In the genomic region with DNA sequence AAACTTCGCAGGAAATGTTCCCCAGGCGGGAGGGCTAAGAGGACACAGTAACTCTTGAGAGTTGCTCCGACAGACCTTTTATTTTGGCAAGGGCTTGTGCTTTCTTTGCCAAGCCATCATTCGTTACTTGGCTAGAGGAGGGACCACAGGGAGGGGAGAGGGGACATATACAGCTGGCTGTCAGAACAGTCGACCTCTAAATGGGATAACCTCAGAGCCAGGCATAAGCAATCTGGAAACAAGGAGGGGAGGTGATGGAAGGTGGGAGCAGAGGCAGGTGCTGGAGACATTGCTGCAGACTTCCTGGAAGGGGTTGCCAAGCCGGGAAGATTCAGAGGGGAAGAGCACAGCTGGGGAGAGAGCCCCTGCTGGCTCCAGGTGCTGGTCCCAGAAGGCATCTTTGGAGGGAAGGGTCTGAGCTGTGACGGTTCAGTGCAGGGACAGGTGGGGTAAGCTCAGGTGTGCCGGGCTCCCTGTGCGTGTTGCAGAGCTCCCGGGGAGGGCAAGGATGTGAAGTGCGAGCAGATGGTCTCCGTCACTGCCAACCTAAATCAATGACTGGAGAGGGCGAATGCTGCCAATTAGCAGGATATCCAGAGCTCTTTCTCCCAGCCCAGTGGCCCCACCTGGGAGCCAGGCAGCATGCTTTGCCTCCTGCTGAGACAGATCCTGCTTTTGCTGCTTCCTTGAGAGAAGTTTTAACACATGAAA, we compare ENCODE assay signal across 13 cellular contexts. TPM values are rescaled to one million over a fixed set of nuclear protein-coding genes. Genes with fewer than 3 reads are reported as not detected.
DNase-seq lines count a peak whose midpoint lies in the region; ATAC-seq lines count a peak whose summit lies in the region.
"Had no signal": no experiment of that assay in that cellular context is flagged by ENCODE, and none has a peak within 500 bp of the region (broad histone marks: within the 10 kb centered on the region; RNA-seq: fewer than 3 reads in every experiment).

No MANE protein-coding gene starts in this region.

- H3K4me1 Mint-ChIP-seq in activated CD8-positive, alpha-beta T cell treated with anti-CD3 and anti-CD28 coated beads, Interleukin-2, amount 10 ng/mL, durations not matched to agents 7 days and 5 days (ENCODE audit: low read depth): peaks cover 91% of the 10 kb centered on the region

- no peak for ATAC-seq in activated CD8-positive, alpha-beta T cell treated with anti-CD3 and anti-CD28 coated beads, Interleukin-2, amount 10 ng/mL, durations not matched to agents 7 days and 5 days
- ATAC-seq: foreskin keratinocyte; natural killer cell treated with Interleukin-12 subunit alpha and Interleukin-12 subunit beta and Interleukin-15 and Interleukin-18, amount 100 ng/mL, for 72 hours had no signal

- CTCF ChIA-PET in activated CD8-positive, alpha-beta T cell treated with anti-CD3 and anti-CD28 coated beads, Interleukin-2, amount 10 ng/mL, durations not matched to agents 7 days and 5 days (lab: Charles Lee): interaction anchor here (1.4 to 1.6 kb wide), 2 partner anchors 12 to 35 kb away, joined by 3 read pairs; no protein-coding TSS in a partner anchor

- POLR2A ChIA-PET in activated CD8-positive, alpha-beta T cell treated with anti-CD3 and anti-CD28 coated beads, Interleukin-2, amount 10 ng/mL, durations not matched to agents 7 days and 5 days (lab: Charles Lee): no interaction called here

- peaks cover 70% of the 10 kb centered on the region for H3K36me3 Mint-ChIP-seq in activated CD8-positive, alpha-beta T cell treated with anti-CD3 and anti-CD28 coated beads, Interleukin-2, amount 10 ng/mL, durations not matched to agents 7 days and 5 days (ENCODE audit: low read depth)

- DNase-seq in DMS79 (lab: John Stamatoyannopoulos, UW) (peak; percentile 97), NCI-H1694 (lab: John Stamatoyannopoulos, UW) (peak; percentile 67), NCI-H748 (lab: John Stamatoyannopoulos, UW; ENCODE audit: unreplicated experiment) (peak; percentile 91), iPS-NIHi7 (ENCODE audit: extremely low spot score) (peak; percentile 55), DMS53 (lab: John Stamatoyannopoulos, UW) (no peak), middle frontal gyrus (ENCODE audit: extremely low spot score, low spot score) (no peak), HuH-7.5 (ENCODE audit: low spot score) (no peak)
- DNase-seq in activated CD8-positive, alpha-beta T cell treated with anti-CD3 and anti-CD28 coated beads, Interleukin-2, amount 10 ng/mL, durations not matched to agents 7 days and 5 days: no peak
- DNase-seq: amniotic stem cell, foreskin keratinocyte, sigmoid colon had no signal

- H3K9me3 Mint-ChIP-seq in activated CD8-positive, alpha-beta T cell treated with anti-CD3 and anti-CD28 coated beads, Interleukin-2, amount 10 ng/mL, durations not matched to agents 7 days and 5 days (ENCODE audit: insufficient read depth): no peaks in the 10 kb centered on the region
- H3K9me3 Mint-ChIP-seq: natural killer cell treated with Interleukin-12 subunit alpha and Interleukin-12 subunit beta and Interleukin-15 and Interleukin-18, amount 100 ng/mL, for 72 hours had no signal

- H3K27ac Mint-ChIP-seq in activated CD8-positive, alpha-beta T cell treated with anti-CD3 and anti-CD28 coated beads, Interleukin-2, amount 10 ng/mL, durations not matched to agents 7 days and 5 days: no peak overlapping the region

- H3K27me3 Mint-ChIP-seq in activated CD8-positive, alpha-beta T cell treated with anti-CD3 and anti-CD28 coated beads, Interleukin-2, amount 10 ng/mL, durations not matched to agents 7 days and 5 days (ENCODE audit: low read depth): no peaks in the 10 kb centered on the region
- H3K27me3 Mint-ChIP-seq: natural killer cell treated with Interleukin-12 subunit alpha and Interleukin-12 subunit beta and Interleukin-15 and Interleukin-18, amount 100 ng/mL, for 72 hours had no signal

- H3K4me3 Mint-ChIP-seq in activated CD8-positive, alpha-beta T cell treated with anti-CD3 and anti-CD28 coated beads, Interleukin-2, amount 10 ng/mL, durations not matched to agents 7 days and 5 days: no peak overlapping the region
- H3K4me3 Mint-ChIP-seq: CD14-positive monocyte had no signal

RNA-seq across cellular contexts. Expression of gene CHST11, which starts 50.1 kb away (rescaled TPM):
- 10 to 100 TPM; 82.1 to 85.2 TPM for total RNA-seq in activated CD8-positive, alpha-beta T cell treated with anti-CD3 and anti-CD28 coated beads, Interleukin-2, amount 10 ng/mL, durations not matched to agents 7 days and 5 days

Comparison
In these comparisons a context has a peak if more than half of its experiments do, and no peak if none do; other contexts are left out.
1. DNase-seq: peak in DMS79 (single experiment), NCI-H1694 (single experiment), NCI-H748 (single experiment) and iPS-NIHi7 (single experiment); none in DMS53 (single experiment), middle frontal gyrus (single experiment), activated CD8-positive, alpha-beta T cell treated with anti-CD3 and anti-CD28 coated beads, Interleukin-2, amount 10 ng/mL, durations not matched to agents 7 days and 5 days (single experiment) and HuH-7.5 (single experiment).